ENCODE assay signal across 1 cellular context in genomic region chr19:56976995-56977906, GRCh38.
TF ChIP-seq lines count a peak whose summit lies in the region.

No MANE protein-coding gene starts in this region.

TF ChIP-seq in HepG2, 621 proteins besides CTCF, POLR2A, EP300 and RAD21 (continued from another document and continues in another):
- TF ChIP-seq HDAC1 (CRISPR knock-in tag; IDR thresholded peaks at IDR 0.05), result no peak
- TF ChIP-seq NR2C2 (CRISPR knock-in tag; IDR thresholded peaks at IDR 0.05; ENCODE audit: borderline replicate concordance), result 0 out of 2 replicates have a peak, but pooled peaks have one; percentile 3
- TF ChIP-seq SMC3 (IDR thresholded peaks at IDR 0.05; ENCODE audit: low read length), result no peak
- no peak for TF ChIP-seq THAP9 (CRISPR knock-in tag; IDR thresholded peaks at IDR 0.05; ENCODE audit: borderline replicate concordance)
- TF ChIP-seq PRDM4 (CRISPR knock-in tag; IDR thresholded peaks at IDR 0.05; ENCODE audit: borderline replicate concordance), result no peak
- TF ChIP-seq SIN3A (IDR thresholded peaks at IDR 0.05; ENCODE audit: borderline replicate concordance, low read depth, low read length), result no peak
- no peak for TF ChIP-seq TRIM22 (IDR thresholded peaks at IDR 0.05)
- peak; percentile 68 for TF ChIP-seq HNF4G (IDR thresholded peaks at IDR 0.05; ENCODE audit: borderline replicate concordance, low read depth, low read length)
- no peak; the same call in 1 of the 2 replicates for TF ChIP-seq HNF4G (CRISPR knock-in tag; IDR thresholded peaks at IDR 0.05; ENCODE audit: borderline replicate concordance, low read depth)
- TF ChIP-seq NFYB (CRISPR knock-in tag; IDR thresholded peaks at IDR 0.05), result no peak
- no peak for TF ChIP-seq ZNF335 (CRISPR knock-in tag; IDR thresholded peaks at IDR 0.05)
- no peak for TF ChIP-seq ZBTB25 (CRISPR knock-in tag; IDR thresholded peaks at IDR 0.05)
- TF ChIP-seq SOX5 (CRISPR knock-in tag; IDR thresholded peaks at IDR 0.05; ENCODE audit: borderline replicate concordance), result peak; percentile 45; the same call in 1 of the 2 replicates
- TF ChIP-seq TIGD3 (CRISPR knock-in tag; IDR thresholded peaks at IDR 0.05; ENCODE audit: borderline replicate concordance), result no peak
- no peak for TF ChIP-seq HMGA1 (CRISPR knock-in tag; conservative IDR thresholded peaks at IDR 0.05)
- TF ChIP-seq ZSCAN22 (CRISPR knock-in tag; IDR thresholded peaks at IDR 0.05), result peak; percentile 41; the same call in 1 of the 2 replicates
- no peak for TF ChIP-seq ZNF512B (CRISPR knock-in tag; IDR thresholded peaks at IDR 0.05; ENCODE audit: borderline replicate concordance)
- no peak for TF ChIP-seq SMAD3 (CRISPR knock-in tag; IDR thresholded peaks at IDR 0.05)
- TF ChIP-seq HINFP (CRISPR knock-in tag; IDR thresholded peaks at IDR 0.05; ENCODE audit: low read depth), result no peak
- TF ChIP-seq BCL3 (CRISPR knock-in tag; IDR thresholded peaks at IDR 0.05), result no peak
- TF ChIP-seq AFF4 (CRISPR knock-in tag; IDR thresholded peaks at IDR 0.05), result no peak
- no peak for TF ChIP-seq CCAR2 (optimal IDR thresholded peaks at IDR 0.05; ENCODE audit: low read depth, low read length)
- TF ChIP-seq ZNF431 (CRISPR knock-in tag; IDR thresholded peaks at IDR 0.05; ENCODE audit: borderline replicate concordance, low read depth), result no peak
- TF ChIP-seq ZNF740 (CRISPR knock-in tag; IDR thresholded peaks at IDR 0.05), result no peak
- TF ChIP-seq, protein P1, sequence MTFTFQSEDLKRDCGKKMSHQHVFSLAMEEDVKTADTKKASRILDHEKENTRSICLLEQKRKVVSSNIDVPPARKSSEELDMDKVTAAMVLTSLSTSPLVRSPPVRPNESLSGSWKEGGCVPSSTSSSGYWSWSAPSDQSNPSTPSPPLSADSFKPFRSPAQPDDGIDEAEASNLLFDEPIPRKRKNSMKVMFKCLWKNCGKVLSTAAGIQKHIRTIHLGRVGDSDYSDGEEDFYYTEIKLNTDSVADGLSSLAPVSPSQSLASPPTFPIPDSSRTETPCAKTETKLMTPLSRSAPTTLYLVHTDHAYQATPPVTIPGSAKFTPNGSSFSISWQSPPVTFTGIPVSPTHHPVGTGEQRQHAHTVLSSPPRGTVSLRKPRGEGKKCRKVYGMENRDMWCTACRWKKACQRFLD (CRISPR knock-in tag; IDR thresholded peaks at IDR 0.05; ENCODE audit: borderline replicate concordance), result no peak; the same call in 1 of the 2 replicates
- TF ChIP-seq ZNF607 (CRISPR knock-in tag; IDR thresholded peaks at IDR 0.05; ENCODE audit: borderline replicate concordance), result no peak
- TF ChIP-seq ZNF501 (CRISPR knock-in tag; IDR thresholded peaks at IDR 0.05), result no peak
- no peak for TF ChIP-seq BCL6 (CRISPR knock-in tag; IDR thresholded peaks at IDR 0.05)
- TF ChIP-seq CHCHD3 (CRISPR knock-in tag; IDR thresholded peaks at IDR 0.05), result no peak
- TF ChIP-seq TCF7L2 (IDR thresholded peaks at IDR 0.05; ENCODE audit: low read depth, low read length), result no peak
- no peak for TF ChIP-seq MLLT10 (CRISPR knock-in tag; IDR thresholded peaks at IDR 0.05)
- TF ChIP-seq, protein P2, sequence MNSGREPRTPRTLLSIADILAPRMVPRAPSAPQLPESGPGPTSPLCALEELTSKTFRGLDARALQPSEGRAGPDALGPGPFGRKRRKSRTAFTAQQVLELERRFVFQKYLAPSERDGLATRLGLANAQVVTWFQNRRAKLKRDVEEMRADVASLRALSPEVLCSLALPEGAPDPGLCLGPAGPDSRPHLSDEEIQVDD (CRISPR knock-in tag; IDR thresholded peaks at IDR 0.05; ENCODE audit: borderline replicate concordance), result no peak
- peak; percentile 32; the same call in 1 of the 2 replicates for TF ChIP-seq JUNB (CRISPR knock-in tag; IDR thresholded peaks at IDR 0.05; ENCODE audit: borderline replicate concordance)
- TF ChIP-seq ZC3H4 (CRISPR knock-in tag; IDR thresholded peaks at IDR 0.05; ENCODE audit: borderline replicate concordance), result 0 out of 2 replicates have a peak, but pooled peaks have one; percentile 6
- TF ChIP-seq MAFF (IDR thresholded peaks at IDR 0.05; ENCODE audit: low read depth, low read length), result no peak
